Comparison of ENCODE assay signal across 9 cellular contexts in the genomic region with DNA sequence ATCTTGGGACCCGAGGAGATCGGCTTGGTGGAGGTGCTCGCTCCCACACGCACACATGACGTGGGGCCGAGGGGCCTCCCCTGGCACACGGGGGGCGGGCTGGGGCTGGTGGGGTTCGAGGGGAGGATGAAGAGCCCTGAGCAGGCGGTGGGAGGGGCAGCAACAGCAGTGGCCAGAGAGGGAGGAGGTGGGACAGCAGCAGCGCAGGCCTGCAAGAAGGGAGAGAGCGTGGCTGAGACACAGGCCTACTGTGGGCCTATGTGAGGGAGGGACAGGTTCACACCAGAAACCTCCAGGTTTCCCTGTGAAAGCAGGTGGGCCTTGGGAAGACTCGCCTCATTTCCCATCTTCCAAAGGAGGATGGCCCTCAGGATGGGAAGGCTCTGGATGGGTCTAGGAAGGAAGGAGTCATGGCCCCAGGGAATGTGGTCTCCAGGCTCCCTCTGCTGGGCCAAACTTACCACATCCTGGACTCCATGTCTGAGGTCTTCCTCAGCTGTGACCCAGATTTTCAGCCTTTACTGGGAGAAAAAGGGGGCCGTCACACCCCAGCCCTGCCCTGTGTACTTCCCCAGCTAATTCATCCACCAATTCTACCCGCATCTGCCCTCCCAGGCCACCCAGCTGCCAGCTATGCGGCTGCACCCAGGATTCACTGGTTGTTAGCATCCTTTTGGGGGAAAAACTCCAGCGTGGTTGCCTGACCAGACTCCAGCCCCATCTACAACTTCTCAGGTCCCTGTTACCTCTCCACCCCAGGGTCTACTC. TPM values are rescaled to one million over a fixed set of nuclear protein-coding genes. Genes with fewer than 3 reads are reported as not detected.
DNase-seq lines count a peak whose midpoint lies in the region; ATAC-seq and TF ChIP-seq lines count a peak whose summit lies in the region.
"Had no signal": no experiment of that assay in that cellular context is flagged by ENCODE, and none has a peak within 500 bp of the region (broad histone marks: within the 10 kb centered on the region; RNA-seq: fewer than 3 reads in every experiment).

No MANE protein-coding gene starts in this region.

- TF ChIP-seq RAD21 in HCT116 (IDR thresholded peaks at IDR 0.05; ENCODE audit: low read depth) (peak; percentile 88), SK-N-SH (IDR thresholded peaks at IDR 0.05; ENCODE audit: low read length) (peak; percentile 59)

- no peaks in the 10 kb centered on the region for H3K27me3 ChIP-seq in HCT116 (ENCODE audit: insufficient read depth, low read length)
- H3K27me3 ChIP-seq in SK-N-SH (ENCODE audit: insufficient read depth), result no peaks in the 10 kb centered on the region

- peak; percentile 71 to 78 (median 74) for TF ChIP-seq CTCF in HCT116 (IDR thresholded peaks at IDR 0.05 in 2 of 3, conservative IDR thresholded peaks at IDR 0.05 in 1 of 3; ENCODE audit: borderline replicate concordance in 1 of 3, insufficient read depth in 1 of 3, low read depth in 2 of 3, low read length in 2 of 3)
- TF ChIP-seq CTCF in SK-N-SH (IDR thresholded peaks at IDR 0.05), result peak; percentile 68
- peak; percentile 65 for TF ChIP-seq CTCF in fibroblast of the aortic adventitia (IDR thresholded peaks at IDR 0.05; ENCODE audit: insufficient read depth, low read length)

- ATAC-seq in HCT116 (peak; percentile 93), HG02610 (IDR thresholded peaks at IDR 0.05; ENCODE audit: unreplicated experiment) (no peak)
- peak; percentile 33 for ATAC-seq in stimulated activated effector memory CD8-positive, alpha-beta T cell treated with anti-CD3 and anti-CD28 coated beads, Interleukin-12 subunit alpha, Interleukin-12 subunit beta, amount 100 ng/mL, for 72 hours
- ATAC-seq: CD8-positive, alpha-beta T cell had no signal

- H2AFZ ChIP-seq in HCT116 (ENCODE audit: low read depth, low read length, poor library complexity, severe bottlenecking) (no peak overlapping the region), SK-N-SH (ENCODE audit: low read depth) (no peak overlapping the region)

- DNase-seq in NCI-H1417 (lab: John Stamatoyannopoulos, UW), result peak; percentile 6 to 28 (median 27)
- DNase-seq in NCI-H1417 treated with DMSO at 0.1 percent for 48 hours (lab: John Stamatoyannopoulos, UW), result no peak
- DNase-seq in HCT116 (ENCODE audit: low read depth, low spot score), result peak; percentile 45
- DNase-seq in SK-N-SH, result peak; percentile 75
- peak; percentile 62 for DNase-seq in fibroblast of the aortic adventitia (ENCODE audit: low read depth)
- no peak for DNase-seq in stimulated activated effector memory CD8-positive, alpha-beta T cell treated with anti-CD3 and anti-CD28 coated beads, Interleukin-12 subunit alpha, Interleukin-12 subunit beta, amount 100 ng/mL, for 72 hours (ENCODE audit: low spot score in 2 of 2)
- no peak for DNase-seq in stimulated activated CD4-positive, alpha-beta T cell treated with anti-CD3 and anti-CD28 coated beads, Interleukin-2, amount 100 ng/mL, for 24 hours

- H3K9ac ChIP-seq in HCT116 (ENCODE audit: low read length) (no peak overlapping the region), SK-N-SH (no peak overlapping the region)

- TF ChIP-seq POLR2A in HCT116 (IDR thresholded peaks at IDR 0.05; ENCODE audit: borderline replicate concordance, extremely low read depth, insufficient read depth, insufficient read length), result no peak

- H4K20me1 ChIP-seq in HCT116 (ENCODE audit: insufficient read depth) (no peaks in the 10 kb centered on the region), SK-N-SH (ENCODE audit: insufficient read depth) (no peaks in the 10 kb centered on the region)

- no peak overlapping the region for H3K4me3 Mint-ChIP-seq in stimulated activated effector memory CD8-positive, alpha-beta T cell treated with anti-CD3 and anti-CD28 coated beads, Interleukin-12 subunit alpha, Interleukin-12 subunit beta, amount 100 ng/mL, for 72 hours

- H3K4me2 ChIP-seq in HCT116 (ENCODE audit: low read length), result no peak overlapping the region
- peak overlapping the region; percentile 98; the same call in 1 of the 2 replicates for H3K4me2 ChIP-seq in SK-N-SH

- H3K4me3 ChIP-seq in HCT116 (replicated peaks in 1 of 2; ENCODE audit: low read depth in 1 of 2, low read length in 2 of 2) (no peak overlapping the region), SK-N-SH (ENCODE audit: low read depth in 2 of 2, low read length in 1 of 2) (no peak overlapping the region; a peak in 1 of 4 replicates), fibroblast of the aortic adventitia (ENCODE audit: low read depth, low read length) (no peak overlapping the region)

- RAD21 ChIA-PET in HCT116 (lab: Charles Lee; ENCODE audit: low non-redundant PET in 1 of 2, low total read pairs in 2 of 2, uncharacterized antibody in 2 of 2, unreplicated experiment in 2 of 2), result interaction anchor here in 1 of 2 experiments (1.1 kb wide), 1 partner anchor 8 kb away, joined by 3 read pairs; a partner anchor contains a TSS

- H3K27ac Mint-ChIP-seq in stimulated activated effector memory CD8-positive, alpha-beta T cell treated with anti-CD3 and anti-CD28 coated beads, Interleukin-12 subunit alpha, Interleukin-12 subunit beta, amount 100 ng/mL, for 72 hours, result no peak overlapping the region
- H3K27ac Mint-ChIP-seq: CD8-positive, alpha-beta T cell had no signal

- H3K4me1 Mint-ChIP-seq in stimulated activated effector memory CD8-positive, alpha-beta T cell treated with anti-CD3 and anti-CD28 coated beads, Interleukin-12 subunit alpha, Interleukin-12 subunit beta, amount 100 ng/mL, for 72 hours, result peaks cover 28% of the 10 kb centered on the region

- no peaks in the 10 kb centered on the region for H3K9me3 ChIP-seq in HCT116 (ENCODE audit: control insufficient read depth in 1 of 2, insufficient read depth in 1 of 2, low read depth in 1 of 2, low read length in 2 of 2)
- no peaks in the 10 kb centered on the region for H3K9me3 ChIP-seq in SK-N-SH

- TF ChIP-seq EP300 in SK-N-SH (IDR thresholded peaks at IDR 0.05; ENCODE audit: borderline replicate concordance in 1 of 2, low read depth in 1 of 2, low read length in 1 of 2), result no peak

- no peaks in the 10 kb centered on the region for H3K36me3 Mint-ChIP-seq in stimulated activated effector memory CD8-positive, alpha-beta T cell treated with anti-CD3 and anti-CD28 coated beads, Interleukin-12 subunit alpha, Interleukin-12 subunit beta, amount 100 ng/mL, for 72 hours

- WGBS in SK-N-SH (ENCODE audit: low lambda C conversion rate), result 82% methylated on average over 9 of the region's 17 CpGs

- POLR2A ChIA-PET in HCT116 (lab: Charles Lee), result interaction anchor here (0.6 to 2.0 kb wide), 3 partner anchors 8 to 169 kb away, joined by 3 to 7 read pairs (median 3); a partner anchor contains a TSS
- POLR2A ChIA-PET in SK-N-SH (lab: Yijun Ruan, JAX), result interaction anchor here (2.9 to 3.1 kb wide), 2 partner anchors 8 to 26 kb away, joined by 22 to 38 read pairs; a partner anchor contains a TSS

- H3K79me2 ChIP-seq in HCT116 (ENCODE audit: insufficient read depth, low read length) (no peaks in the 10 kb centered on the region), SK-N-SH (ENCODE audit: insufficient read depth) (peaks cover 11% of the 10 kb centered on the region)

- H3K4me1 ChIP-seq in HCT116 (ENCODE audit: control insufficient read depth in 1 of 2, insufficient read depth in 2 of 2, low read length in 2 of 2) (peaks cover 0 to 6% of the 10 kb centered on the region in 2 experiments; a peak in 1 of 4 replicates), SK-N-SH (ENCODE audit: control insufficient read depth in 1 of 2, insufficient read depth in 2 of 2, low read depth in 1 of 2, low read length in 1 of 2) (peaks cover 6 to 13% of the 10 kb centered on the region in 2 experiments; a peak in 2 of 4 replicates)

- CTCF ChIA-PET in HCT116 (lab: Charles Lee) (interaction anchor here (0.6 to 1.7 kb wide), 6 partner anchors 8 to 160 kb away, joined by 3 to 6 read pairs (median 3); a partner anchor contains a TSS), SK-N-SH (lab: Yijun Ruan, JAX) (interaction anchor here (0.6 to 2.7 kb wide), 10 partner anchors 9 to 320 kb away, joined by 3 to 13 read pairs (median 3); a partner anchor contains a TSS)

- H3K27ac ChIP-seq in HCT116 (ENCODE audit: low read depth, low read length), result no peak overlapping the region
- H3K27ac ChIP-seq in SK-N-SH (ENCODE audit: low read depth in 2 of 2, low read length in 1 of 2), result peak overlapping the region in 1 of 2 experiments; percentile 12; a peak in 2 of 4 replicates

- H3K36me3 ChIP-seq in HCT116 (ENCODE audit: control insufficient read depth in 1 of 2, insufficient read depth in 2 of 2, low read length in 2 of 2) (no peaks in the 10 kb centered on the region), SK-N-SH (replicated peaks in 1 of 2; ENCODE audit: control insufficient read depth in 1 of 2, insufficient read depth in 2 of 2, low read length in 1 of 2) (peaks cover 0 to 15% of the 10 kb centered on the region in 2 experiments)

- H3K9me3 Mint-ChIP-seq in stimulated activated effector memory CD8-positive, alpha-beta T cell treated with anti-CD3 and anti-CD28 coated beads, Interleukin-12 subunit alpha, Interleukin-12 subunit beta, amount 100 ng/mL, for 72 hours, result no peaks in the 10 kb centered on the region
- H3K9me3 Mint-ChIP-seq: CD8-positive, alpha-beta T cell had no signal

- intact Hi-C loops in HCT116 (cut with micrococcal nuclease), result loop anchor here (2.0 kb wide), 1 partner anchor 127 kb away; no protein-coding TSS in a partner anchor

- H3F3A ChIP-seq in SK-N-SH (replicated peaks; ENCODE audit: insufficient read depth), result peaks cover 12% of the 10 kb centered on the region

- H3K9me2 ChIP-seq in HCT116 (ENCODE audit: insufficient read depth), result no peaks in the 10 kb centered on the region
- H3K9me2 ChIP-seq in SK-N-SH, result no peaks in the 10 kb centered on the region

- BruUV-seq in HCT116 (replicated peaks; lab: Mats Ljungman, UMichigan), result no TSS peak

RNA-seq across cellular contexts. Expression of a gene that starts 2.8 kb away (rescaled TPM):
- not detected for total RNA-seq in HCT116 (2021; ENCODE audit: unreplicated experiment)
- 0.11 and 0.16 TPM in 2 replicates for polyA plus RNA-seq in HCT116 (2012)
- 5.9 and 9.9 TPM in 2 replicates for polyA plus RNA-seq in SK-N-SH (2012; rRNA removed)
- polyA plus RNA-seq in SK-N-SH (2012; cell fraction: cytosol; rRNA removed), result 9.0 and 13.5 TPM in 2 replicates
- 26.9 and 28.4 TPM in 2 replicates for polyA plus RNA-seq in SK-N-SH (2012; cell fraction: nucleus; rRNA removed)
- 0.45 TPM in 1 of 2 replicates, not detected in the other for total RNA-seq in fibroblast of the aortic adventitia (ENCODE audit: low replicate concordance)

RNA-seq across cellular contexts. Expression of a gene that starts 8.6 kb away (rescaled TPM):
- 73.4 TPM for total RNA-seq in HCT116 (2021; ENCODE audit: unreplicated experiment)
- 70.4 and 70.7 TPM in 2 replicates for polyA plus RNA-seq in HCT116 (2012)
- polyA plus RNA-seq in SK-N-SH (2012; rRNA removed), result 64.9 and 80.4 TPM in 2 replicates
- polyA plus RNA-seq in SK-N-SH (2012; cell fraction: cytosol; rRNA removed), result 32.4 and 44.0 TPM in 2 replicates
- polyA plus RNA-seq in SK-N-SH (2012; cell fraction: nucleus; rRNA removed), result 222 and 232 TPM in 2 replicates
- 17.7 and 29.5 TPM in 2 replicates for total RNA-seq in fibroblast of the aortic adventitia (ENCODE audit: low replicate concordance)

RNA-seq across cellular contexts. Expression of a gene that starts 26.1 kb away (rescaled TPM):
- 67.8 TPM for total RNA-seq in HCT116 (2021; ENCODE audit: unreplicated experiment)
- polyA plus RNA-seq in HCT116 (2012), result 92.1 and 108 TPM in 2 replicates
- 191 and 231 TPM in 2 replicates for polyA plus RNA-seq in SK-N-SH (2012; rRNA removed)
- polyA plus RNA-seq in SK-N-SH (2012; cell fraction: cytosol; rRNA removed), result 134 and 163 TPM in 2 replicates
- 340 and 362 TPM in 2 replicates for polyA plus RNA-seq in SK-N-SH (2012; cell fraction: nucleus; rRNA removed)
- 71.1 and 86.0 TPM in 2 replicates for total RNA-seq in fibroblast of the aortic adventitia (ENCODE audit: low replicate concordance)

RNA-seq across cellular contexts. Expression of a gene that starts 34.8 kb away (rescaled TPM):
- total RNA-seq in HCT116 (2021; ENCODE audit: unreplicated experiment) (17.9 TPM), fibroblast of the aortic adventitia (ENCODE audit: low replicate concordance) (34.1 and 51.2 TPM in 2 replicates)
- 9.8 and 16.9 TPM in 2 replicates for polyA plus RNA-seq in HCT116 (2012)
- polyA plus RNA-seq in SK-N-SH (2012; rRNA removed), result 96.5 and 163 TPM in 2 replicates
- 108 and 110 TPM in 2 replicates for polyA plus RNA-seq in SK-N-SH (2012; cell fraction: cytosol; rRNA removed)
- 252 and 353 TPM in 2 replicates for polyA plus RNA-seq in SK-N-SH (2012; cell fraction: nucleus; rRNA removed)

RNA-seq across cellular contexts. Expression of a gene that starts 50.5 kb away (rescaled TPM):
- total RNA-seq in HCT116 (2021; ENCODE audit: unreplicated experiment) (1.0 TPM), fibroblast of the aortic adventitia (ENCODE audit: low replicate concordance) (0.36 and 0.49 TPM in 2 replicates)
- 0.98 and 1.4 TPM in 2 replicates for polyA plus RNA-seq in HCT116 (2012)
- polyA plus RNA-seq in SK-N-SH (2012; rRNA removed), result 0.71 and 0.88 TPM in 2 replicates
- polyA plus RNA-seq in SK-N-SH (2012; cell fraction: cytosol; rRNA removed), result 0.35 and 0.58 TPM in 2 replicates
- polyA plus RNA-seq in SK-N-SH (2012; cell fraction: nucleus; rRNA removed), result 5.4 and 6.0 TPM in 2 replicates

Comparison
In these comparisons a context has a peak if more than half of its experiments do, and no peak if none do; other contexts are left out.
1. DNase-seq: peak in NCI-H1417 (3 of 3), HCT116 (single experiment), SK-N-SH (single experiment) and fibroblast of the aortic adventitia (single experiment); none in NCI-H1417 treated with DMSO at 0.1 percent for 48 hours (single experiment), stimulated activated effector memory CD8-positive, alpha-beta T cell treated with anti-CD3 and anti-CD28 coated beads, Interleukin-12 subunit alpha, Interleukin-12 subunit beta, amount 100 ng/mL, for 72 hours (0 of 2) and stimulated activated CD4-positive, alpha-beta T cell treated with anti-CD3 and anti-CD28 coated beads, Interleukin-2, amount 100 ng/mL, for 24 hours (0 of 2).
2. Peak in every context shown above with its lines, with median percentiles within 50 percentile points of each other: CTCF ChIP-seq.